1 cellular context compared by ENCODE assay signal in the genomic region with DNA sequence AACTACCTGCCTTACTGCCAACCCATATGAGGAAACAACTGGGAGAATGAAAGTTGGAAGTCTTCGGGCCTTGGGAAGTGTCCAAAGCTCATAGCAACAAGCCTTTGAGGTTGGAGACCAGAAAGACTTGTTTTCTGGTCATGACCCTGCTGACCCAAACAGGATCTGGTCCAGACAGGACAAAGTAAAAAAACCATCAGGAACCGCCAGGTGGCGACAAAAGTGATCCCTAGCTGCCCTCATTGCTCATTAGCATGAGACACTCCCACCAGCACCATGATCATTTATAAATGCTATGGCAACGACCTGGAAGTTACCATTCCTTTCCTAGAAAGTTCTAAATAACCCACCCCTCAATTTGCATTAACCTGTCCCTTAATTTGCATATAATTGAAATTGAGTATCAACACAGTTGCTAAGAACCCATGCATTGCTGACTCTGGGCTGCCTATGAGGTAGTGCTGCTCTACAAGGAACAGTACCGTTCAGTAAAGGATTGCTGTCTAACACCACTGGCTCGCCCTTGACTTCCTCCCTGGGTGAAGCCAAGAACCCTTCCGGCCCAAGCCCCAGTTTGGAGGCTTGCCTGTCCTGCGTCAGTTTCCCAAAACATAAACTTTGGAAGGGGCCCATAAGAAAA.
TF ChIP-seq lines count a peak whose summit lies in the region.

No MANE protein-coding gene starts in this region.

TF ChIP-seq in HCT116, 20 proteins besides CTCF, POLR2A, EP300 and RAD21 (continued from another document):
- TF ChIP-seq, protein P1, sequence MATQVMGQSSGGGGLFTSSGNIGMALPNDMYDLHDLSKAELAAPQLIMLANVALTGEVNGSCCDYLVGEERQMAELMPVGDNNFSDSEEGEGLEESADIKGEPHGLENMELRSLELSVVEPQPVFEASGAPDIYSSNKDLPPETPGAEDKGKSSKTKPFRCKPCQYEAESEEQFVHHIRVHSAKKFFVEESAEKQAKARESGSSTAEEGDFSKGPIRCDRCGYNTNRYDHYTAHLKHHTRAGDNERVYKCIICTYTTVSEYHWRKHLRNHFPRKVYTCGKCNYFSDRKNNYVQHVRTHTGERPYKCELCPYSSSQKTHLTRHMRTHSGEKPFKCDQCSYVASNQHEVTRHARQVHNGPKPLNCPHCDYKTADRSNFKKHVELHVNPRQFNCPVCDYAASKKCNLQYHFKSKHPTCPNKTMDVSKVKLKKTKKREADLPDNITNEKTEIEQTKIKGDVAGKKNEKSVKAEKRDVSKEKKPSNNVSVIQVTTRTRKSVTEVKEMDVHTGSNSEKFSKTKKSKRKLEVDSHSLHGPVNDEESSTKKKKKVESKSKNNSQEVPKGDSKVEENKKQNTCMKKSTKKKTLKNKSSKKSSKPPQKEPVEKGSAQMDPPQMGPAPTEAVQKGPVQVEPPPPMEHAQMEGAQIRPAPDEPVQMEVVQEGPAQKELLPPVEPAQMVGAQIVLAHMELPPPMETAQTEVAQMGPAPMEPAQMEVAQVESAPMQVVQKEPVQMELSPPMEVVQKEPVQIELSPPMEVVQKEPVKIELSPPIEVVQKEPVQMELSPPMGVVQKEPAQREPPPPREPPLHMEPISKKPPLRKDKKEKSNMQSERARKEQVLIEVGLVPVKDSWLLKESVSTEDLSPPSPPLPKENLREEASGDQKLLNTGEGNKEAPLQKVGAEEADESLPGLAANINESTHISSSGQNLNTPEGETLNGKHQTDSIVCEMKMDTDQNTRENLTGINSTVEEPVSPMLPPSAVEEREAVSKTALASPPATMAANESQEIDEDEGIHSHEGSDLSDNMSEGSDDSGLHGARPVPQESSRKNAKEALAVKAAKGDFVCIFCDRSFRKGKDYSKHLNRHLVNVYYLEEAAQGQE (IDR thresholded peaks at IDR 0.05; ENCODE audit: low read depth): no peak
- no peak for TF ChIP-seq FOSL1 (IDR thresholded peaks at IDR 0.05; ENCODE audit: low read depth)
- no peak for TF ChIP-seq YY1 (IDR thresholded peaks at IDR 0.05; ENCODE audit: extremely low read depth, insufficient replicate concordance, low read depth, low read length)
